Comparison of ENCODE assay signal across 1 cellular context in the genomic region with DNA sequence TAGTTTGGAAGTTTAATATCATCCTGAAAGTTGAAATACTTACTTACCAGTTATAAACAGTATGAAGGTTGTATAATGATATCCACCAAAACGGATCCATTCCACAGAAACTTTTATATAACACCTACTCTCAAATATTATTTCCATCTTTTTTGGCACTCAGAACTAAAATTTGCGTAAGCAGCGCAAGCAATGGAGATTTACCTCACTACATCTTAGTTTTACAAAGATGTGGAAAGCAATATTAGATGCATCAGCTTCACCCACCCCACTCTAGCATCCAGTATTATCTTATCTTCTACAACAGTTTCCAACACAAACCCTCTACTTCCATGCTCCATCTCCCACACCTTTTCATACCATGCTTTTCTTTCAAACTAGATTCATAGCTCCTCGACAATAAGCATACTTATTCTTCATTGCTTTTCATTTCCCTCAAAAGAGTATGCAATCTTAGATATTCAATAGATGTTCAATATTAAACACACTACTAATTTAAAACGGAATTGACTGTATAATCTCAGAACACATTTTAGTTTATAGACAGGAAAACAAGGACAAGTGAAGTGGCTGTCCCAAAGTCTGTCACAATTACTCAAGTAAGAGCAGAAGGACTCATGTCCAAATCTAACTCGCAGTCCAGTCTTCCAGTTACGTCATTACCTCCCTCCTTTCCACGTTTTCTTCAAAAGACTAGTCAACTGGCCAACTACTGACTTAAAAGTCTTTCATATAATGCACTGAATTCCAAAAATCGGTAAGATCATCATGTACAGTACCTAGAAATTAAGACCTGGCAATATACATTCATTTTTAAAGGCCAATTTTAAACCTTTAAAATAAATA.
TF ChIP-seq lines count a peak whose summit lies in the region.

No MANE protein-coding gene starts in this region.

TF ChIP-seq in GM12878, 131 proteins besides CTCF, POLR2A, EP300 and RAD21:
- no peak for TF ChIP-seq PAX8 (IDR thresholded peaks at IDR 0.05)
- TF ChIP-seq SREBF2 (IDR thresholded peaks at IDR 0.05; ENCODE audit: low read length), result no peak
- TF ChIP-seq NFIC (IDR thresholded peaks at IDR 0.05; ENCODE audit: low read depth, low read length), result no peak
- peak; percentile 78 for TF ChIP-seq ATF7 (IDR thresholded peaks at IDR 0.05; ENCODE audit: low read depth)
